In the genomic region with DNA sequence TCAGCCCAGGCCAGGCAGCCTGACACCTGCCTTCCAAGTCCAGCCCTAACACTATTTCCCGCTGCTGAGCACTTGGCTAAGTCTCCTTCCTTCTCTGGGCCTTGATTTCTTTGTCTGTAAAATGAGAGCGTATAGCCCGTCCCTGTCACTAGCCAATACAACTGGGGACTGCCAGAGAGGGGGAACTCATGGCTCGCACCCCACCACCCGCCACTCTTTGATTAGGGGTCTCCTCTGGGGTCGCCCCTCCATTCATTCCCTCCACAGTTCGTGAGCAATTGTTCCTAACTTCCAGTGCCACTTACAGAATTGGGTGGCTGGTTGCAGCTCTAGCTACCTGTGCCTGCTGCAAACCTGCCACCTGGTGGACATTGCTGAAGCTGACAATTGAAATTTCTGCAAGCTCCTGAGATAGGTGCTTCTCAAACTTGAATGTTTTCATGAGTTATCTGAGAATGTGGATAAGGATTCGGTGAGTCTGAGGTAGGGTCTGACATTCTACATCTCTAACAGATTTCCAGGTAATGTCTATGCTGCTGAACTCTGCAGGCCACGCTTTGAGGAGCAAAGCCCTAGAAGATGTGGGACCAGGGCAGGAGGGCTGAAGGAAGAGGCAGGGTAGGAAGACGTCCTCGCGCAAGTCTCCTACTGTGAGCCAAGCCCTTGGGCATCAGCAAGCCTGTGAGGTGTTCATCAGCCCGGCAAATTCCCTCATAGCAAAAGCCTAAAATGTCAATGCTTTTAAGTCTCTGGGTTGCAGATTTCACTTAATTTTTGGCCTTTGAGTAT, we compare ENCODE assay signal across 8 cellular contexts. TPM values are rescaled to one million over a fixed set of nuclear protein-coding genes. Genes with fewer than 3 reads are reported as not detected.
DNase-seq lines count a peak whose midpoint lies in the region; ATAC-seq, FAIRE-seq and TF ChIP-seq lines count a peak whose summit lies in the region.

No MANE protein-coding gene starts in this region.

- WGBS in pancreas, 2 donors = 33 to 38% methylated on average over 13 of the region's 13 CpGs

- no peak overlapping the region for H3K4me3 ChIP-seq in RWPE2 (ENCODE audit: severe bottlenecking)
- no peak overlapping the region for H3K4me3 ChIP-seq in pancreas
- H3K4me3 ChIP-seq in upper lobe of right lung = no peak overlapping the region

- H3K4me1 ChIP-seq in RWPE2 (ENCODE audit: insufficient read depth, poor library complexity, severe bottlenecking) = no peaks in the 10 kb centered on the region
- no peaks in the 10 kb centered on the region for H3K4me1 ChIP-seq in pancreas
- H3K4me1 ChIP-seq in upper lobe of right lung = no peaks in the 10 kb centered on the region

- H3K9me3 ChIP-seq in RWPE2 (ENCODE audit: severe bottlenecking) = no peaks in the 10 kb centered on the region
- H3K9me3 ChIP-seq in pancreas = no peaks in the 10 kb centered on the region
- H3K9me3 ChIP-seq in upper lobe of right lung = no peaks in the 10 kb centered on the region

- no peaks in the 10 kb centered on the region for H3K36me3 ChIP-seq in RWPE2 (ENCODE audit: low read depth)
- H3K36me3 ChIP-seq in pancreas = no peaks in the 10 kb centered on the region
- no peaks in the 10 kb centered on the region for H3K36me3 ChIP-seq in upper lobe of right lung

- FAIRE-seq in pancreas (lab: Jason Lieb, UNC) = no peak

- H3K27ac ChIP-seq in RWPE2 (ENCODE audit: poor library complexity, severe bottlenecking) = no peak overlapping the region
- H3K27ac ChIP-seq in pancreas = no peak overlapping the region
- H3K27ac ChIP-seq in upper lobe of right lung = no peak overlapping the region

- DNase-seq in EL (peak; percentile 67), LHCN-M2 (ENCODE audit: low read depth) (peak; percentile 51), RWPE2 (ENCODE audit: low spot score) (no peak), globus pallidus (ENCODE audit: low spot score) (peak; percentile 34), pancreas (peak; percentile 42 to 73 (median 58)), upper lobe of right lung (peak; percentile 69)
- DNase-seq in activated effector memory CD4-positive, alpha-beta T cell treated with anti-CD3 and anti-CD28 coated beads, Interleukin-2, amount 50 U/mL, for 16 hours = peak; percentile 84

- ATAC-seq in RWPE2 (ENCODE audit: low read depth) (peak; percentile 84), pancreas (peak; percentile 58 to 94 (median 89)), upper lobe of right lung (peak; percentile 92), HG03565 (IDR thresholded peaks at IDR 0.05; ENCODE audit: unreplicated experiment) (no peak)

- intact Hi-C loops in pancreas (cut with DNase I) = loop anchor here in 2 of 3 donors (5.0 to 10.0 kb wide), 2 partner anchors 66 to 69 kb away; a partner anchor contains a TSS
- intact Hi-C loops in upper lobe of right lung (cut with DNase I) = loop anchor here (5.0 kb wide), 1 partner anchor 66 kb away; a partner anchor contains a TSS

- TF ChIP-seq CTCF in RWPE2 (IDR thresholded peaks at IDR 0.05; ENCODE audit: poor library complexity, severe bottlenecking) = peak; percentile 91
- peak; percentile 64 to 78 (median 70) for TF ChIP-seq CTCF in pancreas (IDR thresholded peaks at IDR 0.05)
- peak; percentile 77 for TF ChIP-seq CTCF in upper lobe of right lung (IDR thresholded peaks at IDR 0.05)

- H3K27me3 ChIP-seq in RWPE2 (ENCODE audit: insufficient read depth, poor library complexity, severe bottlenecking) = no peaks in the 10 kb centered on the region
- H3K27me3 ChIP-seq in pancreas = no peaks in the 10 kb centered on the region
- H3K27me3 ChIP-seq in upper lobe of right lung = no peaks in the 10 kb centered on the region

RNA-seq across cellular contexts. Expression of a gene that starts 13.3 kb away (rescaled TPM):
- total RNA-seq in LHCN-M2 (2014; rRNA removed) = 10.6 and 12.2 TPM in 2 replicates
- 12.1 TPM for polyA plus RNA-seq in LHCN-M2 (2012)
- total RNA-seq in pancreas = 1 to 10 TPM in 5 of 6 donors, under 1 TPM in 1; 0.95 to 4.6 (median 1.8) TPM
- 1 to 10 TPM; 1.4 to 2.0 TPM for polyA plus RNA-seq in pancreas
- 20.1 TPM for total RNA-seq in upper lobe of right lung
